ENCODE assay signal across 20 cellular contexts in the genomic region with DNA sequence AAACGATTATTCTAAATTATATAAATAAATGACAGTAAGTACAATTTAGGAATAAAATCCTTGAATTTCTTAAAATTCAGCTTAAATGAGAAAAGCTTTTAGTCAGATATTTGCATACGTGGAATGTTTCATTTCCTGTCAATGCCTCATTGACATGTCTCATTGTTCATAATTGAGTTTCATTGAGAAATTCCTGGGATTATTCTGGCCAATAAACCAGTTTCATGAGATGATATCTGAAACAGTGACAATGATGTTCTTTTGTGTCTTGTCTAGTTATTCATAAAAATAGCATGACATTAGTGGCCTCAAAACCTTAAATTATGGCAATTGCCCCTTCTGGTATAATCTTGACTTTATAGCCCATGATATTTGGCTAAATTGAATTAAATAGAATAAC.
"Had no signal": no experiment of that assay in that cellular context is flagged by ENCODE, and none has a peak within 500 bp of the region (broad histone marks: within the 10 kb centered on the region; RNA-seq: fewer than 3 reads in every experiment).

No MANE protein-coding gene starts in this region.

- H3K4me3 ChIP-seq: colonic mucosa, gastrocnemius medialis, heart right ventricle, mucosa of descending colon, stomach, uterus had no signal

- H3K27ac ChIP-seq: colonic mucosa, gastrocnemius medialis, heart right ventricle, neutrophil, stomach, uterus had no signal

- H3K36me3 ChIP-seq: colonic mucosa, gastrocnemius medialis, heart right ventricle, neutrophil, stomach, uterus had no signal

- DNase-seq: colonic mucosa; dermis blood vessel endothelial cell; gastrocnemius medialis; heart right ventricle; hypothalamus; kidney glomerular epithelial cell; mucosa of descending colon; naive thymus-derived CD8-positive, alpha-beta T cell; right cardiac atrium; small intestine; stimulated activated CD4-positive, alpha-beta T cell treated with anti-CD3 and anti-CD28 coated beads, Interleukin-12 subunit alpha, Interleukin-12 subunit beta, amount 100 ng/mL, for 4 hours; stimulated activated naive CD4-positive, alpha-beta T cell; stomach; substantia nigra; trophoblast cell; uterus had no signal

- H3K4me1 ChIP-seq: colonic mucosa, gastrocnemius medialis, heart right ventricle, stomach, uterus had no signal

- H3K27me3 ChIP-seq: colonic mucosa, gastrocnemius medialis, heart right ventricle, neutrophil, stomach, uterus had no signal

- H3K9me3 ChIP-seq: colonic mucosa, gastrocnemius medialis, mucosa of descending colon, neutrophil, stomach, uterus had no signal

- FAIRE-seq: endothelial cell of umbilical vein, islet of Langerhans, small intestine had no signal

- ATAC-seq: esophagus mucosa; gastrocnemius medialis; heart right ventricle; mucosa of descending colon; naive thymus-derived CD8-positive, alpha-beta T cell; right cardiac atrium had no signal
